ENCODE assay signal across 1 cellular context in the genomic region with DNA sequence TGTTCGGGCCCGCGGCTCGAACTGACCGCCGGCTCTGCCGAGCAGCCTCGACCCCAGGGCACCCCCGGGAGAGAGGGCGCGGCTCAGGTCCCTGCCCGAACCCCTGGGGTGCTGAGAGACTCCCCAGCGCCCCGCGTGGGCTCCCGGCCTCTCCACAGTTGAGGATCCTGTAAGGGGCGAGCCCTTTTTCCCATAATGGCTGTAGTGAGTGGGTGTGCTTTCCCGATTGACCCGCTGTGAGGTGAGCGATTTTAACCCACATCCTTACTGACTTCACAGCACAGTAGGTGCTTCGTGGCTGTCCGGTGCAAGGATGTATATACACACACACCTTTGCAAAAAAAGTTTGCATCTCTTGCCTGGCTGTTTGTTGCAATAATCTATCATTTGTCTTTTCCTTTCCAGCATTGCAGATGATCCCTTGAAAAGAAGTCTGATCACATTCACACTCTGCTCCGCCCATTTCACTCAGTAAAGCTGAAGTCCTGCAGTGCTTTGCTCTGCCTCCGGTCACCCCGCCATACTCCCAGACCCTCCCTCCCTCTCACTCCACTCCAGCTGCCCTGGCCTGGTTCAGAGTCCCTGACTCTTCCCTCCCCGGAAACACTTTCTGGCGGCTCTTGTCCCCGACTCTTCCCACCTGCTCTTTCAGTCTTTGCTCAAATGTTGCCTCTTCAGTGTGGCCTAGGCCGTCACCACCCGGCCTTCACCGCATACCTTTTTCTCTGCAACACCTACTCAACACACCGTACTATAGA.
TF ChIP-seq lines count a peak whose summit lies in the region.

No MANE protein-coding gene starts in this region.

TF ChIP-seq in H1, 55 proteins besides CTCF, POLR2A, EP300 and RAD21:
- TF ChIP-seq RBBP5 (IDR thresholded peaks at IDR 0.05; ENCODE audit: borderline replicate concordance, low read depth, low read length) (0 out of 2 replicates have a peak, but pooled peaks have one; percentile 0), TCF12 (IDR thresholded peaks at IDR 0.05; ENCODE audit: low read depth, low read length) (no peak), TAF1 (IDR thresholded peaks at IDR 0.05; ENCODE audit: low read depth, low read length) (0 out of 2 replicates have a peak, but pooled peaks have one; percentile 17)
